In the genomic region with DNA sequence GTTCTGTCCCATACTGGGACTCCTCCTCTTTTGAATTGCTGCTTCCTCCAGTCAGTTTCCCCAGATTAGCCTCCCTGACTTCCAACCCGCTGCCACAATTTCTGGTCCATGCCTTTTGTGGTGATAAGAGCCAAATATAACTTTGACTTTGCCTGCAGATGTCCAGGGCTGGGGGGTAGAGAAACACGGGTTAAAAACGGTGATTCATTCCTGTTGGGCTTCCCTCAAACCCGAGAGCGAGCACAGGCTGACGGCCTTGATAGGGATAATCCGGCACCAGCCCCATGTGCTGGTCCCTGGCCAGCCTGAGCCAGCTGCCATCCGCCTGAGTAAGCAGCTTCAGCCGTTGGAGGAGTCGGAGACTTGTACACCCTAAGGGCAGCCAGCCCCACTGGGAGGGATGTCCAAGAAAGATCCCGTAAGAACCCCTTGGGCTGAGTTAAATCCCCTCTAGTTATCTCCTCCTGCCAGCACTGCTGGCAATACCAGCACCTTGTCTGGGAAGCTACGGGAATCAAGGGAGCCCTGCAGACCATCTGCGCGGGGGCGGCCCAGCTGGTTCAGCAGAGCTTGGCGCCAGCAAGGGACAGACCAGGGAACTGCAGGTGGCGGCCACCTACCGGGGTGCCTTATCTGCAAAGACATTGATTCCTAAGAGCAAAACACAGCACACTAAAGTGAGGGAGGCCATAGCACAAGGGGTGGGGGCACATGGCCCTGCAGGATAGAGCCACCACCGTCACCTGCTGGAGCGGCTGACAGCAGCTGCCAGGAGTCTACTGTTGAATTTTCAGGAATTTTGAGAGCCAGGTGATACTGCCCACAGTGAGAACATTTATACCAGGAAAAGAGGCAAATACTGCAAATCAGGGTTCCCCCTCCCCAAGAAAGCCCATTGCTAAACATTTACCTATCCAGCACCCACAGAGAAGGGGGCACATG, we compare ENCODE assay signal across 8 cellular contexts. TPM values are rescaled to one million over a fixed set of nuclear protein-coding genes. Genes with fewer than 3 reads are reported as not detected.
DNase-seq lines count a peak whose midpoint lies in the region; ATAC-seq, FAIRE-seq and TF ChIP-seq lines count a peak whose summit lies in the region.

No MANE protein-coding gene starts in this region.

- H3K4me1 ChIP-seq in transverse colon: peaks cover 37 to 51% (median 44%) of the 10 kb centered on the region in 4 donors

- FAIRE-seq in RCC 7860 (lab: Jason Lieb, UNC): peak; percentile 81

- DNase-seq in COLO668 (lab: John Stamatoyannopoulos, UW; ENCODE audit: unreplicated experiment) (peak; percentile 73), RCC 7860 (ENCODE audit: low spot score) (peak; percentile 87), ecto neural progenitor cell (ENCODE audit: low spot score) (peak; percentile 78), medulla oblongata (ENCODE audit: extremely low spot score) (peak; percentile 47), transverse colon (peak; percentile 64), AML-193 (lab: John Stamatoyannopoulos, UW) (no peak)

- no peak for TF ChIP-seq EP300 in transverse colon (IDR thresholded peaks at IDR 0.05; ENCODE audit: low read depth)

- intact Hi-C loops in transverse colon (cut with DNase I; ENCODE audit: low total_unique reads): no loop called here

- TF ChIP-seq CTCF in transverse colon (IDR thresholded peaks at IDR 0.05): peak; percentile 33 to 47 (median 45)

- ATAC-seq in HG03354 (IDR thresholded peaks at IDR 0.05; ENCODE audit: poor library complexity, severe bottlenecking, unreplicated experiment) (peak; percentile 42), GM18517 (IDR thresholded peaks at IDR 0.05; ENCODE audit: unreplicated experiment) (no peak)

- H3K9me3 ChIP-seq in transverse colon: no peaks in the 10 kb centered on the region

- H3K36me3 ChIP-seq in transverse colon: no peaks in the 10 kb centered on the region

- no peak for TF ChIP-seq POLR2A in transverse colon (IDR thresholded peaks at IDR 0.05)

- WGBS in transverse colon (ENCODE audit: low coverage in 1 of 2), 2 donors: 36% methylated on average over 14 of the region's 20 CpGs; no CpG with 5 or more reads in 1 of the 2 donors

- H3K27me3 ChIP-seq in transverse colon: no peaks in the 10 kb centered on the region

- H3K4me3 ChIP-seq in transverse colon: no peak overlapping the region

- peak overlapping the region; percentile 84 to 94 (median 88) for H3K27ac ChIP-seq in transverse colon

- in situ Hi-C loops in transverse colon (cut with MboI; ENCODE audit: low pct_ligation_motif_present in 1 of 4, low pct_unique_long_range_greater_than_20kb in 1 of 4, low sequenced_read_pairs in 3 of 4): no loop called here

RNA-seq across cellular contexts. Expression of gene CSPG4, which starts 18.1 kb away (rescaled TPM):
- total RNA-seq in transverse colon: 10 to 100 TPM; 11.2 to 60.9 (median 31.3) TPM

RNA-seq across cellular contexts. Expression of gene SNX33, which starts 46.8 kb away (rescaled TPM):
- total RNA-seq in transverse colon: 10 to 100 TPM; 26.5 to 52.0 (median 36.5) TPM

RNA-seq across cellular contexts. Expression of gene IMP3, which starts 54.5 kb away (rescaled TPM):
- 100 to 1,000 TPM in 2 of 4 donors, 10 to 100 TPM in 2; 37.2 to 131 (median 108) TPM for total RNA-seq in transverse colon

Comparison
In these comparisons a context has a peak if more than half of its experiments do, and no peak if none do; other contexts are left out.
1. DNase-seq: peak in COLO668 (single experiment), RCC 7860 (single experiment), ecto neural progenitor cell (single experiment), medulla oblongata (single experiment) and transverse colon (single experiment); none in AML-193 (0 of 2).